Comparison of ENCODE assay signal across 10 cellular contexts in genomic region chr2:212147921-212148513, GRCh38.
DNase-seq lines count a peak whose midpoint lies in the region; ATAC-seq, FAIRE-seq and TF ChIP-seq lines count a peak whose summit lies in the region.
"Had no signal": no experiment of that assay in that cellular context is flagged by ENCODE, and none has a peak within 500 bp of the region (broad histone marks: within the 10 kb centered on the region; RNA-seq: fewer than 3 reads in every experiment).

No MANE protein-coding gene starts in this region.

- no peak overlapping the region for H3K27ac ChIP-seq in psoas muscle
- H3K27ac ChIP-seq: BLaER1 had no signal

- peaks cover 0 to 14% (median 4%) of the 10 kb centered on the region in 6 donors for H3K9me3 Mint-ChIP-seq in immature natural killer cell

- DNase-seq in NCI-H1694 (lab: John Stamatoyannopoulos, UW) (peak; percentile 45), NCI-H1694 treated with DMSO at 0.1 percent for 48 hours (lab: John Stamatoyannopoulos, UW) (no peak), NCI-H2171 treated with DMSO at 0.1 percent for 48 hours (lab: John Stamatoyannopoulos, UW) (peak; percentile 42), fibroblast of mammary gland (ENCODE audit: low read depth) (peak; percentile 21), psoas muscle (no peak), immature natural killer cell (no peak), GM12892 (ENCODE audit: insufficient read length) (no peak)
- DNase-seq: activated effector memory CD4-positive, alpha-beta T cell treated with Interleukin-2 at 50 U/mL for 16 hours had no signal

- intact Hi-C loops in psoas muscle (cut with DNase I): loop anchor here in 1 of 2 donors (5.0 kb wide), 1 partner anchor 374 kb away; no protein-coding TSS in a partner anchor

- no peak overlapping the region for H3K4me3 Mint-ChIP-seq in immature natural killer cell

- no peaks in the 10 kb centered on the region for H3K27me3 Mint-ChIP-seq in immature natural killer cell (ENCODE audit: low read depth in 3 of 3)

- FAIRE-seq in GM12892 (lab: Jason Lieb, UNC): no peak

- H3K4me1 ChIP-seq in psoas muscle: no peaks in the 10 kb centered on the region
- H3K4me1 ChIP-seq: BLaER1 had no signal

- WGBS in psoas muscle, 3 donors: 49 to 54% (median 54%) methylated on average over 2 of the region's 2 CpGs

- H3K27me3 ChIP-seq in psoas muscle (ENCODE audit: insufficient read depth in 3 of 3, low read length in 2 of 3): no peaks in the 10 kb centered on the region
- H3K27me3 ChIP-seq: BLaER1 had no signal

- no peaks in the 10 kb centered on the region for H3K9me3 ChIP-seq in psoas muscle
- H3K9me3 ChIP-seq: BLaER1 had no signal

- no peak for TF ChIP-seq POLR2A in GM12892 (IDR thresholded peaks at IDR 0.05; ENCODE audit: low read depth, low read length)

- no peaks in the 10 kb centered on the region for H3K4me1 Mint-ChIP-seq in immature natural killer cell

- H3K4me3 ChIP-seq in fibroblast of mammary gland (ENCODE audit: control insufficient read depth, low read depth, low read length): no peak overlapping the region
- H3K4me3 ChIP-seq in psoas muscle: no peak overlapping the region
- H3K4me3 ChIP-seq: BLaER1 had no signal

- H3K36me3 ChIP-seq in psoas muscle (ENCODE audit: insufficient read depth in 1 of 2, low read depth in 1 of 2): no peaks in the 10 kb centered on the region
- H3K36me3 ChIP-seq: BLaER1 had no signal

- no peak overlapping the region for H3K27ac Mint-ChIP-seq in immature natural killer cell

- TF ChIP-seq CTCF in fibroblast of mammary gland (conservative IDR thresholded peaks at IDR 0.05; ENCODE audit: control insufficient read depth, insufficient read depth, low read depth, low read length) (peak; percentile 43), psoas muscle (IDR thresholded peaks at IDR 0.05) (peak; percentile 38)

- ATAC-seq in psoas muscle (no peak), GM18868 (IDR thresholded peaks at IDR 0.05; ENCODE audit: unreplicated experiment) (no peak)

- no peaks in the 10 kb centered on the region for H3K36me3 Mint-ChIP-seq in immature natural killer cell

Comparison
In these comparisons a context has a peak if more than half of its experiments do, and no peak if none do; other contexts are left out.
1. DNase-seq: peak in NCI-H1694 (single experiment), NCI-H2171 treated with DMSO at 0.1 percent for 48 hours (single experiment) and fibroblast of mammary gland (single experiment); none in NCI-H1694 treated with DMSO at 0.1 percent for 48 hours (single experiment), psoas muscle (0 of 2), immature natural killer cell (0 of 3) and GM12892 (single experiment).